24 cellular contexts compared by ENCODE assay signal in genomic region chr11:130074736-130075135, GRCh38. TPM values are rescaled to one million over a fixed set of nuclear protein-coding genes. Genes with fewer than 3 reads are reported as not detected.
DNase-seq lines count a peak whose midpoint lies in the region; ATAC-seq, FAIRE-seq and TF ChIP-seq lines count a peak whose summit lies in the region.
"Had no signal": no experiment of that assay in that cellular context is flagged by ENCODE, and none has a peak within 500 bp of the region (broad histone marks: within the 10 kb centered on the region; RNA-seq: fewer than 3 reads in every experiment).

No MANE protein-coding gene starts in this region.

- H3K18ac ChIP-seq in trophoblast cell (ENCODE audit: low read length): no peak overlapping the region

- ATAC-seq in GM18498 (IDR thresholded peaks at IDR 0.05; ENCODE audit: unreplicated experiment) (no peak), HG03045 (IDR thresholded peaks at IDR 0.05; ENCODE audit: unreplicated experiment) (no peak)
- ATAC-seq: A549, GM12878 had no signal

- no peak overlapping the region for H4K12ac ChIP-seq in trophoblast cell (ENCODE audit: low read depth, low read length)

- no peak overlapping the region for H3K14ac ChIP-seq in trophoblast cell (ENCODE audit: low read length)

- no peak overlapping the region for H4K91ac ChIP-seq in trophoblast cell (ENCODE audit: low read depth, low read length)

- H2BK5ac ChIP-seq in trophoblast cell (ENCODE audit: low read depth, low read length, poor library complexity): no peak overlapping the region

- TF ChIP-seq CTCF in HEK293 (tag by site-specific recombination; IDR thresholded peaks at IDR 0.05) (no peak), OCI-LY7 (conservative IDR thresholded peaks at IDR 0.05; ENCODE audit: low read length) (no peak), SU-DHL-6 (IDR thresholded peaks at IDR 0.05; ENCODE audit: insufficient read depth, low read length, poor library complexity, severe bottlenecking) (no peak)

- no peaks in the 10 kb centered on the region for H3K9me3 ChIP-seq in HEK293 (ENCODE audit: control insufficient read depth, insufficient read depth, low read depth, low read length)
- no peaks in the 10 kb centered on the region for H3K9me3 ChIP-seq in OCI-LY7 (ENCODE audit: low read length)
- H3K9me3 ChIP-seq in SU-DHL-6 (ENCODE audit: insufficient read depth, low read length): no peaks in the 10 kb centered on the region
- H3K9me3 ChIP-seq in trophoblast cell (ENCODE audit: insufficient read depth, low read depth, low read length): no peaks in the 10 kb centered on the region
- H3K9me3 ChIP-seq: A549; BE2C; BLaER1 treated with 17β-estradiol and CSF1 and Interleukin-3, amounts not matched to agents 10 nM and 100 nM; HAP-1 had no signal

- H3K9me2 ChIP-seq in OCI-LY7 (ENCODE audit: insufficient read depth, low read length) (no peaks in the 10 kb centered on the region), SU-DHL-6 (replicated peaks; ENCODE audit: insufficient read depth, low read length) (no peaks in the 10 kb centered on the region)

- no peak overlapping the region for H3K9ac ChIP-seq in SU-DHL-6 (ENCODE audit: low read length)
- H3K9ac ChIP-seq in trophoblast cell (ENCODE audit: low read length): no peak overlapping the region
- H3K9ac ChIP-seq: BLaER1 treated with 17β-estradiol and CSF1 and Interleukin-3, amounts not matched to agents 10 nM and 100 nM had no signal

- POLR2A ChIA-PET in HEK293 (lab: Yijun Ruan, JAX): no interaction called here
- POLR2A ChIA-PET in OCI-LY7 (lab: Charles Lee): no interaction called here

- no peak overlapping the region for H2AK5ac ChIP-seq in trophoblast cell (ENCODE audit: low read length)

- no CpG with 5 or more reads among the region's 2 CpGs for WGBS in trophoblast cell (ENCODE audit: extremely low coverage, insufficient coverage, insufficient read length)

- H3K79me1 ChIP-seq in trophoblast cell (ENCODE audit: low read length): peaks cover 6% of the 10 kb centered on the region

- H3K36me3 ChIP-seq in HEK293 (ENCODE audit: control insufficient read depth in 2 of 2, insufficient read depth in 1 of 2, low read length in 2 of 2) (no peaks in the 10 kb centered on the region), OCI-LY7 (ENCODE audit: insufficient read depth, low read length) (peaks cover 45% of the 10 kb centered on the region), SU-DHL-6 (ENCODE audit: low read length) (no peaks in the 10 kb centered on the region), trophoblast cell (ENCODE audit: control insufficient read depth in 1 of 2, insufficient read depth in 2 of 2, low read length in 2 of 2) (no peaks in the 10 kb centered on the region)
- H3K36me3 ChIP-seq: BE2C, HAP-1 had no signal

- H3K4me1 ChIP-seq in HEK293 (ENCODE audit: control insufficient read depth, insufficient read depth, low read length): no peaks in the 10 kb centered on the region
- peaks cover 31% of the 10 kb centered on the region for H3K4me1 ChIP-seq in OCI-LY7 (ENCODE audit: insufficient read depth, low read length, poor library complexity, severe bottlenecking)
- H3K4me1 ChIP-seq in trophoblast cell (ENCODE audit: control insufficient read depth in 1 of 2, insufficient read depth in 2 of 2, low read length in 2 of 2): peaks cover 5 to 10% of the 10 kb centered on the region in 2 experiments
- H3K4me1 ChIP-seq: A549 had no signal

- FAIRE-seq in GM12891 (lab: Jason Lieb, UNC): no peak
- FAIRE-seq: A549, D721Med, GM12878, H54 had no signal

- H3K4me2 ChIP-seq in OCI-LY7 (ENCODE audit: low read length) (peak overlapping the region; percentile 1; the same call in 1 of the 2 replicates), SU-DHL-6 (ENCODE audit: low read depth, low read length, poor library complexity, severe bottlenecking) (peak overlapping the region; percentile 21), trophoblast cell (ENCODE audit: low read length) (no peak overlapping the region)
- H3K4me2 ChIP-seq: A549 had no signal

- no peak overlapping the region for H3K23ac ChIP-seq in trophoblast cell (ENCODE audit: low read length)

- no peaks in the 10 kb centered on the region for H3K27me3 ChIP-seq in SU-DHL-6 (ENCODE audit: low read length)
- H3K27me3 ChIP-seq in trophoblast cell (ENCODE audit: insufficient read depth, low read length): no peaks in the 10 kb centered on the region
- H3K27me3 ChIP-seq: BE2C had no signal

- H3K27ac ChIP-seq in HEK293 (ENCODE audit: extremely low read depth, low read depth, low read length) (no peak overlapping the region), OCI-LY7 (ENCODE audit: low read depth, low read length, poor library complexity, severe bottlenecking) (no peak overlapping the region), SU-DHL-6 (ENCODE audit: low read depth, low read length) (no peak overlapping the region), trophoblast cell (ENCODE audit: low read depth, low read length) (no peak overlapping the region)
- H3K27ac ChIP-seq: A549; BLaER1 treated with 17β-estradiol and CSF1 and Interleukin-3, amounts not matched to agents 10 nM and 100 nM had no signal

- no peak overlapping the region for H2BK12ac ChIP-seq in trophoblast cell (ENCODE audit: low read length)

- H4K8ac ChIP-seq in trophoblast cell (ENCODE audit: low read depth, low read length): no peak overlapping the region

- H3K4me3 ChIP-seq in HEK293 (ENCODE audit: low read depth, low read length) (no peak overlapping the region), OCI-LY7 (ENCODE audit: low read depth, low read length, poor library complexity, severe bottlenecking) (no peak overlapping the region), SU-DHL-6 (ENCODE audit: insufficient read depth, low read length, poor library complexity, severe bottlenecking) (no peak overlapping the region), trophoblast cell (ENCODE audit: low read depth, low read length) (no peak overlapping the region)
- H3K4me3 ChIP-seq: A549; BLaER1 treated with 17β-estradiol and CSF1 and Interleukin-3, amounts not matched to agents 10 nM and 100 nM; GM12878; HAP-1 had no signal

- no peak overlapping the region for H2BK120ac ChIP-seq in trophoblast cell (ENCODE audit: insufficient read depth, low read length, poor library complexity)

- H3K79me2 ChIP-seq in OCI-LY7 (ENCODE audit: insufficient read depth, low read depth, low read length): peaks cover 95% of the 10 kb centered on the region
- peaks cover 94% of the 10 kb centered on the region for H3K79me2 ChIP-seq in SU-DHL-6 (ENCODE audit: insufficient read depth, low read length)
- peaks cover 11% of the 10 kb centered on the region for H3K79me2 ChIP-seq in trophoblast cell (ENCODE audit: control insufficient read depth, insufficient read depth, low read length, poor library complexity)

- TF ChIP-seq POLR2A in GM12891 (IDR thresholded peaks at IDR 0.05; ENCODE audit: low read depth, low read length): no peak

- intact Hi-C loops in OCI-LY7 (cut with micrococcal nuclease; ENCODE audit: unreplicated experiment): no loop called here

- H2AFZ ChIP-seq in OCI-LY7 (ENCODE audit: low read length) (no peak overlapping the region), SU-DHL-6 (ENCODE audit: low read depth, low read length, severe bottlenecking) (no peak overlapping the region), trophoblast cell (ENCODE audit: insufficient read depth, low read length, poor library complexity) (no peak overlapping the region)

- peaks cover 5% of the 10 kb centered on the region; the same call in 1 of the 2 replicates for H3F3A ChIP-seq in SU-DHL-6 (ENCODE audit: insufficient read depth)

- CTCF ChIA-PET in HEK293 (lab: Yijun Ruan, JAX): no interaction called here
- CTCF ChIA-PET in OCI-LY7 (lab: Charles Lee; ENCODE audit: unreplicated experiment): no interaction called here

- H4K20me1 ChIP-seq in OCI-LY7 (ENCODE audit: insufficient read depth, low read length): peaks cover 44% of the 10 kb centered on the region
- 0 out of 2 replicates have a peak, but pooled peaks cover 11% of the 10 kb centered on the region for H4K20me1 ChIP-seq in SU-DHL-6 (ENCODE audit: low read depth, low read length)

- peak overlapping the region; percentile 86 for H3K4ac ChIP-seq in trophoblast cell (ENCODE audit: low read depth, low read length)

- DNase-seq in OCI-LY7 (ENCODE audit: low spot score) (no peak), trophoblast cell (no peak), GM12891 (ENCODE audit: insufficient read length, low spot score) (no peak)
- DNase-seq: 8988T; ACHN; AML-193; BE2C; CD4-positive, alpha-beta T cell; CD8-positive, alpha-beta memory T cell; DMS 273 treated with DMSO at 0.1 percent for 48 hours; DMS79; EL; GDM1; GOT3 had no signal

- BruUV-seq in OCI-LY7 (replicated peaks; lab: Mats Ljungman, UMichigan): TSS peak; percentile 17

TF ChIP-seq in HEK293, 187 proteins besides CTCF, POLR2A, EP300 and RAD21 (continues in another document):
- TF ChIP-seq ZNF138 (tag by site-specific recombination; IDR thresholded peaks at IDR 0.05; ENCODE audit: borderline replicate concordance): no peak
- TF ChIP-seq ZNF626 (tag by site-specific recombination; IDR thresholded peaks at IDR 0.05): no peak

TF ChIP-seq in GM12891, 5 proteins besides CTCF, POLR2A, EP300 and RAD21:
- no peak for TF ChIP-seq POU2F2 (IDR thresholded peaks at IDR 0.05; ENCODE audit: low read depth, low read length)
- no peak for TF ChIP-seq POLR2AphosphoS5 (IDR thresholded peaks at IDR 0.05; ENCODE audit: low read depth, low read length)
- TF ChIP-seq PAX5 (IDR thresholded peaks at IDR 0.05; ENCODE audit: insufficient read depth, low read length, severe bottlenecking): no peak
- TF ChIP-seq SPI1 (IDR thresholded peaks at IDR 0.05; ENCODE audit: low read depth, low read length): no peak
- no peak for TF ChIP-seq TAF1 (IDR thresholded peaks at IDR 0.05; ENCODE audit: low read depth, low read length)

RNA-seq across cellular contexts. Expression of gene APLP2, which starts 5.0 kb away (rescaled TPM):
- total RNA-seq in OCI-LY7 (2014; rRNA removed; shearing (Covaris generic)): 144 and 147 TPM in 2 replicates
- 279 and 284 TPM in 2 replicates for total RNA-seq in OCI-LY7 (2022)
- 357 and 374 TPM in 2 replicates for polyA plus RNA-seq in trophoblast cell (2013)
- 5.1 TPM for polyA plus RNA-seq in GM12891 (2012; ENCODE audit: low read depth, missing spikeins)
